In the genomic region with DNA sequence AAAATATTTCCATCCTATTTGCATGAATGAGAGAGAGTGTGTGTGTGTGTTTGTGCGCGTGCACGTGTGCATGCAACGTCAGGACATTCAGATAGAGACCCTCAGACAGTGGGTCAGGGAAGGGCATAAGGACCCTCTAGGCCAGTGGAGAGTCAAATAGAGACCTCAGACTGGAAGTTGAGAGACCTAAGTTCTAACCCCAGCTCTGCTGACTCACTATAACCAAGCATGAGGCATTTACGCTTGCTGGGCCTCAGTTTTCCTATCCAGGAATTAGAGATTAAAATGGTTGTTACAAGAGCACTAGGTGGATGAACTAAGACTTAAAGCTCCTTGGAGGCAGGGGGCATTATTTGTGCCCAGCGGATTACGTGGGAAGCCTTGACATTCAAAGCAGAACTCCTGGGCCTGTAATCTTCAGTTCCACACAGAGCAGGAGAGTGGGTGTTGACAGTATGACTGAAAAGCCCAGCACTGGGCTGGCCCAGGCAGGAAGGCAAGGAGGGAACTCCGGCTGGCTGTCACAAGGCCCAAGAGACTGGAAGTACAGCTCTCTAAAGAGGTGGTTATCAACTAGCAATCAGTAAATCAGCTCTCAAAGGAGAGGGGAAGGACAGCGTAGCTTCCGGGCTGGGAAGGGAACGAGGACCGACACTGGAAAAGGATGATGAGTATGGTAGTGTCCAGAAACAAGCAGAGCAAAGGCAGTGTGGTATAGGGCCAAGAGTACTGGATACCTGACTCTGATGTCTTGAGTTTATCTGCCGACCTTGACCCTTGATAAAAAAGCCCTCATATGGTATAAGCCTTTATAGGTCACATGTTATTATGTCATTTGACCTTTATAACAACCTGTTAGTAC, we compare ENCODE assay signal across 9 cellular contexts. TPM values are rescaled to one million over a fixed set of nuclear protein-coding genes. Genes with fewer than 3 reads are reported as not detected.
A peak's percentile ranks its signal among the peaks of the same experiment; 100 is the strongest.
DNase-seq lines count a peak whose midpoint lies in the region; ATAC-seq, FAIRE-seq and TF ChIP-seq lines count a peak whose summit lies in the region.
"Had no signal": no experiment of that assay in that cellular context is flagged by ENCODE, and none has a peak within 500 bp of the region (broad histone marks: within the 10 kb centered on the region; RNA-seq: fewer than 3 reads in every experiment).

No MANE protein-coding gene starts in this region.

- peaks cover 20% of the 10 kb centered on the region for H3K27me3 Mint-ChIP-seq in endothelial cell (ENCODE audit: unreplicated experiment)

- H3K36me3 Mint-ChIP-seq in endothelial cell (ENCODE audit: low read depth, unreplicated experiment) = peaks cover 38% of the 10 kb centered on the region

- peaks cover 57% of the 10 kb centered on the region for H3K4me1 Mint-ChIP-seq in endothelial cell (ENCODE audit: unreplicated experiment)

- TF ChIP-seq CTCF in HL-60 (IDR thresholded peaks at IDR 0.05; ENCODE audit: insufficient read depth, low read length) (no peak), endothelial cell (IDR thresholded peaks at IDR 0.05; ENCODE audit: unreplicated experiment) (no peak), osteoblast (IDR thresholded peaks at IDR 0.05; ENCODE audit: extremely low read depth, low read depth, low read length) (no peak)

- no peak overlapping the region for H3K4me3 ChIP-seq in HL-60 (replicated peaks; ENCODE audit: insufficient read depth, low read length)
- H3K4me3 ChIP-seq in osteoblast (ENCODE audit: insufficient read depth, low read length) = no peak overlapping the region

- no peaks in the 10 kb centered on the region for H3K9me3 Mint-ChIP-seq in endothelial cell (ENCODE audit: unreplicated experiment)

- peak in 1 of 2 experiments; percentile 77 for DNase-seq in HL-60 (ENCODE audit: low read depth in 1 of 2, low spot score in 1 of 2)
- peak; percentile 57 for DNase-seq in UCSD-AML1 (lab: John Stamatoyannopoulos, UW; ENCODE audit: unreplicated experiment)
- no peak for DNase-seq in endothelial cell (ENCODE audit: low spot score)
- peak; percentile 69 for DNase-seq in osteoblast (ENCODE audit: insufficient read length, low spot score, missing footprints)
- no peak for DNase-seq in DMS 273 (lab: John Stamatoyannopoulos, UW; ENCODE audit: unreplicated experiment)
- DNase-seq in GM12891 (ENCODE audit: insufficient read length, low spot score) = no peak
- no peak for DNase-seq in pons (ENCODE audit: low spot score)

- TF ChIP-seq POLR2A in GM12891 (IDR thresholded peaks at IDR 0.05; ENCODE audit: low read depth, low read length) = no peak

- H2AFZ ChIP-seq in osteoblast (ENCODE audit: low read length) = no peak overlapping the region

- H3K27ac Mint-ChIP-seq in endothelial cell (ENCODE audit: unreplicated experiment) = no peak overlapping the region

- no peak overlapping the region for H3K4me2 ChIP-seq in osteoblast (ENCODE audit: insufficient read depth, low read length)

- peaks cover 69% of the 10 kb centered on the region for H4K20me1 ChIP-seq in osteoblast (ENCODE audit: insufficient read depth, low read length)

- FAIRE-seq in GM12891 (lab: Jason Lieb, UNC) = no peak

- H3K4me1 ChIP-seq in osteoblast (ENCODE audit: insufficient read depth, low read length) = peaks cover 6% of the 10 kb centered on the region

- no peak for ATAC-seq in GM19351 (IDR thresholded peaks at IDR 0.05; ENCODE audit: unreplicated experiment)

- peak overlapping the region; percentile 7 for H3K4me3 Mint-ChIP-seq in endothelial cell (ENCODE audit: unreplicated experiment)

- no peaks in the 10 kb centered on the region for H3K9me3 ChIP-seq in osteoblast (ENCODE audit: low read depth, low read length)

- peaks cover 88% of the 10 kb centered on the region for H3K79me2 ChIP-seq in osteoblast (ENCODE audit: insufficient read depth, low read length)

- peaks cover 28% of the 10 kb centered on the region for H3K36me3 ChIP-seq in osteoblast (ENCODE audit: insufficient read depth, low read length)

- peak overlapping the region; percentile 93 for H3K27ac ChIP-seq in HL-60 (replicated peaks)
- H3K27ac ChIP-seq in osteoblast (ENCODE audit: low read depth, low read length) = no peak overlapping the region

- H3K27me3 ChIP-seq in HL-60 (ENCODE audit: insufficient read depth, poor library complexity, severe bottlenecking) (no peaks in the 10 kb centered on the region), osteoblast (ENCODE audit: insufficient read depth, low read length) (no peaks in the 10 kb centered on the region)

TF ChIP-seq in GM12891, 5 proteins besides CTCF, POLR2A, EP300 and RAD21:
- TF ChIP-seq POU2F2 (IDR thresholded peaks at IDR 0.05; ENCODE audit: low read depth, low read length) (no peak), SPI1 (IDR thresholded peaks at IDR 0.05; ENCODE audit: low read depth, low read length) (no peak)

RNA-seq across cellular contexts. Expression of a gene that starts 9.2 kb away (rescaled TPM):
- total RNA-seq in endothelial cell (ENCODE audit: unreplicated experiment) = 76.5 TPM
- 13.3 and 17.0 TPM in 2 replicates for total RNA-seq in osteoblast
- polyA plus RNA-seq in GM12891 (2012; ENCODE audit: low read depth, missing spikeins) = 90.0 TPM
- polyA plus RNA-seq: neural cell had no signal

RNA-seq across cellular contexts. Expression of a gene that starts 23.2 kb away (rescaled TPM):
- total RNA-seq in endothelial cell (ENCODE audit: unreplicated experiment) (22.7 TPM), osteoblast (10.3 and 10.9 TPM in 2 replicates)
- 24.7 TPM for polyA plus RNA-seq in GM12891 (2012; ENCODE audit: low read depth, missing spikeins)

RNA-seq across cellular contexts. Expression of a gene that starts 23.9 kb away (rescaled TPM):
- total RNA-seq in endothelial cell (ENCODE audit: unreplicated experiment) (35.9 TPM), osteoblast (57.5 and 57.9 TPM in 2 replicates)
- polyA plus RNA-seq in GM12891 (2012; ENCODE audit: low read depth, missing spikeins) = 33.2 TPM

RNA-seq across cellular contexts. Expression of a gene that starts 34.3 kb away (rescaled TPM):
- total RNA-seq in endothelial cell (ENCODE audit: unreplicated experiment) = 59.9 TPM
- 114 and 119 TPM in 2 replicates for total RNA-seq in osteoblast
- 23.8 TPM for polyA plus RNA-seq in GM12891 (2012; ENCODE audit: low read depth, missing spikeins)

Comparison
In these comparisons a context has a peak if more than half of its experiments do, and no peak if none do; other contexts are left out.
1. DNase-seq: peak in UCSD-AML1 (single experiment) and osteoblast (single experiment); none in endothelial cell (single experiment), DMS 273 (single experiment), GM12891 (single experiment) and pons (single experiment).